In genomic region chr10:26839966-26840627, GRCh38 we compare ENCODE assay signal across 11 cellular contexts. TPM values are rescaled to one million over a fixed set of nuclear protein-coding genes. Genes with fewer than 3 reads are reported as not detected.
DNase-seq lines count a peak whose midpoint lies in the region; ATAC-seq and TF ChIP-seq lines count a peak whose summit lies in the region.
"Had no signal": no experiment of that assay in that cellular context is flagged by ENCODE, and none has a peak within 500 bp of the region (broad histone marks: within the 10 kb centered on the region; RNA-seq: fewer than 3 reads in every experiment).

No MANE protein-coding gene starts in this region.

- CTCF ChIA-PET in CD8-positive, alpha-beta T cell (lab: Charles Lee), result no interaction called here

- peaks cover 26% of the 10 kb centered on the region for H3K36me3 Mint-ChIP-seq in CD8-positive, alpha-beta T cell

- no peak overlapping the region for H3K4me3 ChIP-seq in AG10803 (ENCODE audit: low read length)
- no peak overlapping the region for H3K4me3 ChIP-seq in CD8-positive, alpha-beta T cell (ENCODE audit: low read depth, low read length)
- H3K4me3 ChIP-seq in foreskin fibroblast (ENCODE audit: low read depth in 1 of 2, low read length in 2 of 2), result no peak overlapping the region
- H3K4me3 ChIP-seq: HAP-1, smooth muscle cell had no signal

- no peak overlapping the region for H3K27ac ChIP-seq in CD8-positive, alpha-beta T cell (ENCODE audit: low read depth, low read length)

- no peaks in the 10 kb centered on the region for H3K27me3 Mint-ChIP-seq in CD8-positive, alpha-beta T cell (ENCODE audit: low read depth)

- peak overlapping the region; percentile 24 for H3K27ac Mint-ChIP-seq in CD8-positive, alpha-beta T cell

- H3K4me1 Mint-ChIP-seq in CD8-positive, alpha-beta T cell (ENCODE audit: low read depth), result peaks cover 78% of the 10 kb centered on the region

- peaks cover 44% of the 10 kb centered on the region for H3K4me1 ChIP-seq in CD8-positive, alpha-beta T cell (ENCODE audit: insufficient read depth, low read length)
- H3K4me1 ChIP-seq: HAP-1 had no signal

- intact Hi-C loops in CD8-positive, alpha-beta T cell (cut with DNase I, micrococcal nuclease), result loop anchor here in 1 of 2 experiments (5.0 kb wide), 1 partner anchor 38 kb away; no protein-coding TSS in a partner anchor

- no peaks in the 10 kb centered on the region for H3K36me3 ChIP-seq in CD8-positive, alpha-beta T cell (ENCODE audit: insufficient read depth, low read length)
- H3K36me3 ChIP-seq: HAP-1 had no signal

- DNase-seq in AG10803 (ENCODE audit: low read depth) (peak; percentile 95), RPMI8226 (peak; percentile 80), foreskin fibroblast (peak; percentile 28 to 70), epidermal melanocyte (ENCODE audit: insufficient read length, low spot score) (no peak), DMS114 treated with DMSO at 0.1 percent for 48 hours (lab: John Stamatoyannopoulos, UW; ENCODE audit: unreplicated experiment) (no peak), germinal center (ENCODE audit: low spot score) (no peak)
- no peak for DNase-seq in CD8-positive, alpha-beta T cell
- DNase-seq: activated CD8-positive, alpha-beta memory T cell treated with anti-CD3 and anti-CD28 coated beads, Interleukin-2, amount 50 U/mL, for 4 hours had no signal

- no peak for ATAC-seq in CD8-positive, alpha-beta T cell
- no peak for ATAC-seq in GM19035 (IDR thresholded peaks at IDR 0.05; ENCODE audit: unreplicated experiment)

- TF ChIP-seq CTCF in AG10803 (conservative IDR thresholded peaks at IDR 0.05; ENCODE audit: low read length), result no peak
- TF ChIP-seq CTCF in CD8-positive, alpha-beta T cell (IDR thresholded peaks at IDR 0.05), result no peak
- no peak for TF ChIP-seq CTCF in foreskin fibroblast (IDR thresholded peaks at IDR 0.05; ENCODE audit: low read depth, low read length)

- H3K9me3 ChIP-seq in CD8-positive, alpha-beta T cell (ENCODE audit: low read length), result no peaks in the 10 kb centered on the region

- H3K9me3 Mint-ChIP-seq in CD8-positive, alpha-beta T cell, result peaks cover 2% of the 10 kb centered on the region

- H3K4me3 Mint-ChIP-seq in CD8-positive, alpha-beta T cell, result peak overlapping the region; percentile 0

- no peaks in the 10 kb centered on the region for H3K27me3 ChIP-seq in CD8-positive, alpha-beta T cell (ENCODE audit: insufficient read depth, low read length)

- POLR2A ChIA-PET in CD8-positive, alpha-beta T cell (lab: Charles Lee), result no interaction called here

RNA-seq across cellular contexts. Expression of gene ABI1, which starts 20.7 kb away (rescaled TPM):
- 10 to 100 TPM; 91.6 to 94.5 TPM for total RNA-seq in CD8-positive, alpha-beta T cell

Comparison
In these comparisons a context has a peak if more than half of its experiments do, and no peak if none do; other contexts are left out.
1. DNase-seq: peak in AG10803 (single experiment), RPMI8226 (single experiment) and foreskin fibroblast (2 of 2); none in CD8-positive, alpha-beta T cell (0 of 7), epidermal melanocyte (single experiment), DMS114 treated with DMSO at 0.1 percent for 48 hours (single experiment) and germinal center (single experiment).